ENCODE assay signal across 21 cellular contexts in the genomic region with DNA sequence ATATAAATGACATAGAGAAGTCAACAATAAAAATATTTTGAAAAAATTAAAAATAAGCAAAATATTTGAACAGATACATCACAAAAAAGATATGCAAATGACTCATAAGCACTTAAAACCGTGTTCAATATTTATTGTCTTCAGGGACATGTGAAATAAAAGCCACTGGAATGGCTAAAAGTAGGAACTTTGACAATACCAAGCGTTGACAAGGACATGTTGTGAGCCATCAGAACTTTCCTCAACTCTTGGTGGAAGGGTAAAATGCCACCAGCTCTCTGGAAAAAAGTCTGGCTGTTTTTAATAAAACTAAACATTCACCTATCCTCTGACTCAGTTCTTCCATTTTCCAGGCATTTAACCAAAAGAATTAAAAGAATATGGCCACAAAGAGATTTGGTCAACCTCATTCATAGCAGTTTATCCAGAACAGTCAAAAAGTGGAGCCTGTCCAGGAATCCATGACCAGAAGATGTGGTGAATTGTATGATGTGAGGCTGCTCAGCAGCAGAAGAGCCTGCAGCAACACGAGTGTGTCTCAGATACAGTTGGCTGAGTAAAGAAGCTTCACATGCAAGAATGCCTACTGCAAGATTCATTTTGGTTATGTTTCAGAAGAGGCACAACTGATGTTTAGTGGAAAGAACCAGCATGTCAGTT. TPM values are rescaled to one million over a fixed set of nuclear protein-coding genes. Genes with fewer than 3 reads are reported as not detected.
DNase-seq lines count a peak whose midpoint lies in the region; ATAC-seq, FAIRE-seq and TF ChIP-seq lines count a peak whose summit lies in the region.
"Had no signal": no experiment of that assay in that cellular context is flagged by ENCODE, and none has a peak within 500 bp of the region (broad histone marks: within the 10 kb centered on the region; RNA-seq: fewer than 3 reads in every experiment).

No MANE protein-coding gene starts in this region.

- H3K4me1 Mint-ChIP-seq in activated T-cell treated with anti-CD3 and anti-CD28 coated beads, Interleukin-2, amount 50 U/mL, for 72 hours (ENCODE audit: low read depth) = peaks cover 22% of the 10 kb centered on the region
- H3K4me1 Mint-ChIP-seq in activated T-cell treated with anti-CD3 and anti-CD28 coated beads, Interleukin-2, amount 50 U/mL, for 24 hours (ENCODE audit: low read depth) = peaks cover 16% of the 10 kb centered on the region
- H3K4me1 Mint-ChIP-seq in stimulated activated naive CD8-positive, alpha-beta T cell treated with anti-CD3 and anti-CD28 coated beads, Interleukin-15, Interleukin-2, amounts not matched to agents 100 ng/mL and 50 ng/mL, for 24 hours (ENCODE audit: low read depth) = peaks cover 31% of the 10 kb centered on the region

- no peaks in the 10 kb centered on the region for H3K36me3 ChIP-seq in ovary
- H3K36me3 ChIP-seq: adrenal gland, prostate gland, uterus had no signal

- no peak overlapping the region for H3K27ac ChIP-seq in ovary
- H3K27ac ChIP-seq: adrenal gland, prostate gland, uterus had no signal

- no peak for TF ChIP-seq EP300 in ovary (IDR thresholded peaks at IDR 0.05)

- DNase-seq in activated T-cell treated with anti-CD3 and anti-CD28 coated beads, Interleukin-2, amount 50 U/mL, for 72 hours = no peak
- no peak for DNase-seq in activated T-cell treated with anti-CD3 and anti-CD28 coated beads, Interleukin-2, amount 50 U/mL, for 24 hours
- DNase-seq in RPMI7951 (ENCODE audit: low read depth) (peak; percentile 90), fibroblast of gingiva (ENCODE audit: low read depth) (peak; percentile 46), ovary (no peak), H54 (ENCODE audit: insufficient read length, low spot score) (no peak)
- DNase-seq: activated CD4-positive, alpha-beta T cell treated with anti-CD3 and anti-CD28 coated beads for 1 hour; activated T-cell treated with anti-CD3 and anti-CD28 coated beads, Interleukin-2, amount 50 U/mL, for 1 hour; adrenal gland; H7; MM.1S; NCI-H1694 treated with DMSO at 0.1 percent for 48 hours; SIG-M5; stimulated activated naive CD4-positive, alpha-beta T cell treated with Interleukin-2 at 50 U/mL for 16 hours; uterus had no signal

- H3K27me3 ChIP-seq in ovary = no peaks in the 10 kb centered on the region
- H3K27me3 ChIP-seq: adrenal gland, uterus had no signal

- no peak overlapping the region for H3K4me3 ChIP-seq in ovary
- H3K4me3 ChIP-seq: adrenal gland, prostate gland, uterus had no signal

- H3K9me3 Mint-ChIP-seq in activated T-cell treated with anti-CD3 and anti-CD28 coated beads, Interleukin-2, amount 50 U/mL, for 72 hours = peaks cover 9 to 11% of the 10 kb centered on the region in 2 donors
- peaks cover 15% of the 10 kb centered on the region for H3K9me3 Mint-ChIP-seq in activated T-cell treated with anti-CD3 and anti-CD28 coated beads, Interleukin-2, amount 50 U/mL, for 24 hours
- H3K9me3 Mint-ChIP-seq in stimulated activated naive CD8-positive, alpha-beta T cell treated with anti-CD3 and anti-CD28 coated beads, Interleukin-15, Interleukin-2, amounts not matched to agents 100 ng/mL and 50 ng/mL, for 24 hours = peaks cover 8% of the 10 kb centered on the region
- H3K9me3 Mint-ChIP-seq: natural killer cell treated with Interleukin-12 subunit alpha and Interleukin-12 subunit beta and Interleukin-15 and Interleukin-18, amount 100 ng/mL, for 72 hours had no signal

- H3K9me3 ChIP-seq in ovary = no peaks in the 10 kb centered on the region
- H3K9me3 ChIP-seq: prostate gland had no signal

- H3K27me3 Mint-ChIP-seq in activated T-cell treated with anti-CD3 and anti-CD28 coated beads, Interleukin-2, amount 50 U/mL, for 72 hours (ENCODE audit: low read depth) = no peaks in the 10 kb centered on the region
- no peaks in the 10 kb centered on the region for H3K27me3 Mint-ChIP-seq in activated T-cell treated with anti-CD3 and anti-CD28 coated beads, Interleukin-2, amount 50 U/mL, for 24 hours
- H3K27me3 Mint-ChIP-seq in stimulated activated naive CD8-positive, alpha-beta T cell treated with anti-CD3 and anti-CD28 coated beads, Interleukin-15, Interleukin-2, amounts not matched to agents 100 ng/mL and 50 ng/mL, for 24 hours = no peaks in the 10 kb centered on the region
- H3K27me3 Mint-ChIP-seq: natural killer cell treated with Interleukin-12 subunit alpha and Interleukin-12 subunit beta and Interleukin-15 and Interleukin-18, amount 100 ng/mL, for 72 hours had no signal

- 73% methylated on average over 3 of the region's 3 CpGs for WGBS in ovary, 3 donors

- H3K36me3 Mint-ChIP-seq in activated T-cell treated with anti-CD3 and anti-CD28 coated beads, Interleukin-2, amount 50 U/mL, for 72 hours (ENCODE audit: insufficient read depth in 2 of 2) = peaks cover 14 to 17% of the 10 kb centered on the region in 2 donors
- no peaks in the 10 kb centered on the region for H3K36me3 Mint-ChIP-seq in activated T-cell treated with anti-CD3 and anti-CD28 coated beads, Interleukin-2, amount 50 U/mL, for 24 hours (ENCODE audit: low read depth)
- no peaks in the 10 kb centered on the region for H3K36me3 Mint-ChIP-seq in stimulated activated naive CD8-positive, alpha-beta T cell treated with anti-CD3 and anti-CD28 coated beads, Interleukin-15, Interleukin-2, amounts not matched to agents 100 ng/mL and 50 ng/mL, for 24 hours (ENCODE audit: low read depth)

- ATAC-seq in activated T-cell treated with anti-CD3 and anti-CD28 coated beads, Interleukin-2, amount 50 U/mL, for 72 hours (replicated peaks in 1 of 2) = peak; percentile 18 to 53
- ATAC-seq in GM21723 (IDR thresholded peaks at IDR 0.05; ENCODE audit: unreplicated experiment) = no peak
- ATAC-seq: natural killer cell treated with Interleukin-12 subunit alpha and Interleukin-12 subunit beta and Interleukin-15 and Interleukin-18, amount 100 ng/mL, for 72 hours had no signal

- H3K4me1 ChIP-seq in ovary (ENCODE audit: insufficient read depth) = no peaks in the 10 kb centered on the region
- H3K4me1 ChIP-seq: adrenal gland, prostate gland, uterus had no signal

- no peak overlapping the region for H3K27ac Mint-ChIP-seq in activated T-cell treated with anti-CD3 and anti-CD28 coated beads, Interleukin-2, amount 50 U/mL, for 72 hours
- H3K27ac Mint-ChIP-seq in activated T-cell treated with anti-CD3 and anti-CD28 coated beads, Interleukin-2, amount 50 U/mL, for 24 hours = no peak overlapping the region
- peak overlapping the region; percentile 56 for H3K27ac Mint-ChIP-seq in stimulated activated naive CD8-positive, alpha-beta T cell treated with anti-CD3 and anti-CD28 coated beads, Interleukin-15, Interleukin-2, amounts not matched to agents 100 ng/mL and 50 ng/mL, for 24 hours
- H3K27ac Mint-ChIP-seq: T-helper 2 cell treated with Interferon-gamma antibody and Interleukin-4, amounts not matched to agents 5 μg/mL and 100 μg/mL, for 36 hours had no signal

- intact Hi-C loops in ovary (cut with DNase I) = no loop called here

- TF ChIP-seq CTCF in ovary (IDR thresholded peaks at IDR 0.05) = no peak

- FAIRE-seq in H54 (lab: Jason Lieb, UNC) = no peak
- FAIRE-seq: GM12892 had no signal

- TF ChIP-seq POLR2A in ovary (IDR thresholded peaks at IDR 0.05) (no peak), H54 (IDR thresholded peaks at IDR 0.05; ENCODE audit: low read depth, low read length) (no peak)

- H3K4me3 Mint-ChIP-seq in activated T-cell treated with anti-CD3 and anti-CD28 coated beads, Interleukin-2, amount 50 U/mL, for 72 hours = no peak overlapping the region
- no peak overlapping the region for H3K4me3 Mint-ChIP-seq in activated T-cell treated with anti-CD3 and anti-CD28 coated beads, Interleukin-2, amount 50 U/mL, for 24 hours
- H3K4me3 Mint-ChIP-seq in stimulated activated naive CD8-positive, alpha-beta T cell treated with anti-CD3 and anti-CD28 coated beads, Interleukin-15, Interleukin-2, amounts not matched to agents 100 ng/mL and 50 ng/mL, for 24 hours = no peak overlapping the region
- H3K4me3 Mint-ChIP-seq: natural killer cell treated with Interleukin-12 subunit alpha and Interleukin-12 subunit beta and Interleukin-15 and Interleukin-18, amount 100 ng/mL, for 72 hours; T-helper 2 cell treated with Interferon-gamma antibody and Interleukin-4, amounts not matched to agents 5 μg/mL and 100 μg/mL, for 36 hours had no signal

RNA-seq across cellular contexts. Expression of gene KLF6, which starts 7.1 kb away (rescaled TPM):
- total RNA-seq in activated T-cell treated with anti-CD3 and anti-CD28 coated beads, Interleukin-2, amount 50 U/mL, for 72 hours = 100 to 1,000 TPM; 184 to 240 TPM
- total RNA-seq in RPMI7951 (2014; rRNA removed; shearing (Covaris generic)) = 20.3 and 23.3 TPM in 2 replicates
- 100 to 1,000 TPM in 3 of 7 donors, 10 to 100 TPM in 4; 53.7 to 178 (median 97.3) TPM for total RNA-seq in ovary
- 10 to 100 TPM; 45.4 to 79.0 TPM for polyA plus RNA-seq in ovary

Comparison
In these comparisons a context has a peak if more than half of its experiments do, and no peak if none do; other contexts are left out.
1. DNase-seq: peak in RPMI7951 (single experiment) and fibroblast of gingiva (single experiment); none in activated T-cell treated with anti-CD3 and anti-CD28 coated beads, Interleukin-2, amount 50 U/mL, for 72 hours (0 of 2), activated T-cell treated with anti-CD3 and anti-CD28 coated beads, Interleukin-2, amount 50 U/mL, for 24 hours (single experiment), ovary (0 of 5) and H54 (single experiment).